Comparison of ENCODE assay signal across 15 cellular contexts in genomic region chr9:98378206-98379193, GRCh38.
"Had no signal": no experiment of that assay in that cellular context is flagged by ENCODE, and none has a peak within 500 bp of the region (broad histone marks: within the 10 kb centered on the region; RNA-seq: fewer than 3 reads in every experiment).

No MANE protein-coding gene starts in this region.

- H3K27ac ChIP-seq: colonic mucosa, lower lobe of right lung, right atrium auricular region, upper lobe of left lung, VCaP had no signal

- H3K4me2 ChIP-seq: smooth muscle cell had no signal

- H3K36me3 ChIP-seq: colonic mucosa, lower lobe of right lung, right atrium auricular region, upper lobe of left lung had no signal

- DNase-seq: activated CD4-positive, alpha-beta memory T cell treated with anti-CD3 and anti-CD28 coated beads, Interleukin-2, amount 10 ng/mL, durations not matched to agents 7 days and 5 days; activated CD8-positive, alpha-beta memory T cell treated with anti-CD3 and anti-CD28 coated beads, Interleukin-2, amount 50 U/mL, for 48 hours; activated naive CD4-positive, alpha-beta T cell treated with Interleukin-2 at 50 U/mL for 16 hours; activated naive CD8-positive, alpha-beta T cell treated with anti-CD3 and anti-CD28 coated beads, Interleukin-2, amount 50 U/mL, for 24 hours; colonic mucosa; effector CD4-positive, alpha-beta T cell; hypothalamus; lower lobe of right lung; naive B cell; T1000; upper lobe of left lung had no signal

- H3K9me3 ChIP-seq: colonic mucosa, lower lobe of right lung, right atrium auricular region, upper lobe of left lung had no signal

- H3K4me3 ChIP-seq: colonic mucosa, lower lobe of right lung, right atrium auricular region, smooth muscle cell, upper lobe of left lung had no signal

- H3K27me3 ChIP-seq: colonic mucosa, right atrium auricular region, upper lobe of left lung had no signal

- H3K4me1 ChIP-seq: colonic mucosa, lower lobe of right lung had no signal

- ATAC-seq: activated naive CD8-positive, alpha-beta T cell treated with anti-CD3 and anti-CD28 coated beads, Interleukin-2, amount 50 U/mL, for 24 hours; lower lobe of right lung; stimulated activated effector memory CD8-positive, alpha-beta T cell treated with anti-CD3 and anti-CD28 coated beads, Interleukin-12 subunit alpha, Interleukin-12 subunit beta, amount 100 ng/mL, for 72 hours had no signal
